ENCODE assay signal across 9 cellular contexts in genomic region chr2:96538487-96539214, GRCh38. TPM values are rescaled to one million over a fixed set of nuclear protein-coding genes. Genes with fewer than 3 reads are reported as not detected.
DNase-seq lines count a peak whose midpoint lies in the region; ATAC-seq, FAIRE-seq and TF ChIP-seq lines count a peak whose summit lies in the region.
"Had no signal": no experiment of that assay in that cellular context is flagged by ENCODE, and none has a peak within 500 bp of the region (broad histone marks: within the 10 kb centered on the region; RNA-seq: fewer than 3 reads in every experiment).

No MANE protein-coding gene starts in this region.

- DNase-seq in activated CD8-positive, alpha-beta memory T cell treated with anti-CD3 and anti-CD28 coated beads, Interleukin-2, amount 50 U/mL, for 1 hour (ENCODE audit: extremely low read depth) = peak; percentile 88
- DNase-seq in endothelial cell of umbilical vein (ENCODE audit: low read depth, low spot score) (peak; percentile 88), naive B cell (peak; percentile 87), HEK293T (ENCODE audit: extremely low spot score) (no peak), HT-29 (ENCODE audit: low spot score) (no peak)
- peak; percentile 74 to 90 for DNase-seq in stimulated activated CD8-positive, alpha-beta memory T cell treated with anti-CD3 and anti-CD28 coated beads, Interleukin-7, amount 100 ng/mL, for 48 hours (ENCODE audit: extremely low read depth in 1 of 2, low read depth in 1 of 2)

- peak overlapping the region; percentile 98 to 99 (median 99) for H3K27ac Mint-ChIP-seq in naive B cell

- TF ChIP-seq CTCF in endothelial cell of umbilical vein (IDR thresholded peaks at IDR 0.05; ENCODE audit: extremely low read depth in 1 of 2, insufficient read depth in 1 of 2, low read depth in 1 of 2, low read length in 2 of 2) = no peak

- peak overlapping the region; percentile 63 for H3K4me3 ChIP-seq in HUES48 (ENCODE audit: low read depth, low read length)
- H3K4me3 ChIP-seq in endothelial cell of umbilical vein (replicated peaks in 1 of 3; ENCODE audit: insufficient read depth in 1 of 3, low read depth in 1 of 3, low read length in 3 of 3) = peak overlapping the region in 2 of 3 experiments; percentile 56 to 77

- H3K36me3 Mint-ChIP-seq in naive B cell = no peaks in the 10 kb centered on the region

- H3K4me2 ChIP-seq in endothelial cell of umbilical vein (ENCODE audit: insufficient read depth, low read length) = peak overlapping the region; percentile 90

- POLR2A ChIA-PET in endothelial cell of umbilical vein (lab: Charles Lee) (interaction anchor here (0.7 to 2.5 kb wide), 2 partner anchors 11 to 16 kb away, joined by 8 to 10 read pairs; no protein-coding TSS in a partner anchor), HEK293T (lab: Yijun Ruan, JAX) (interaction anchor here (1.0 to 1.2 kb wide), 3 partner anchors 9 to 35 kb away, joined by 3 to 4 read pairs (median 3); no protein-coding TSS in a partner anchor)

- H3K27me3 ChIP-seq in HUES48 (ENCODE audit: control insufficient read depth, insufficient read depth, low read length) (peaks cover 38% of the 10 kb centered on the region), endothelial cell of umbilical vein (ENCODE audit: control insufficient read depth in 2 of 2, insufficient read depth in 2 of 2, low read length in 2 of 2) (no peaks in the 10 kb centered on the region)

- TF ChIP-seq POLR2A in endothelial cell of umbilical vein (IDR thresholded peaks at IDR 0.05; ENCODE audit: low read depth, low read length) = no peak

- peak; percentile 94 for FAIRE-seq in endothelial cell of umbilical vein (lab: Jason Lieb, UNC)

- H3K4me1 ChIP-seq in HUES48 (ENCODE audit: control insufficient read depth, insufficient read depth, low read length) (peaks cover 24% of the 10 kb centered on the region), endothelial cell of umbilical vein (ENCODE audit: control insufficient read depth, extremely low read depth, insufficient read depth, low read length) (peaks cover 22% of the 10 kb centered on the region)

- H3K36me3 ChIP-seq in HUES48 (ENCODE audit: control insufficient read depth, insufficient read depth, low read length) (no peaks in the 10 kb centered on the region), endothelial cell of umbilical vein (ENCODE audit: control insufficient read depth in 2 of 2, extremely low read depth in 1 of 2, insufficient read depth in 2 of 2, low read length in 2 of 2) (peaks cover 0 to 7% of the 10 kb centered on the region in 2 experiments)

- peaks cover 37% of the 10 kb centered on the region for H3K79me2 ChIP-seq in endothelial cell of umbilical vein (ENCODE audit: control insufficient read depth, insufficient read depth, low read length)

- dilution Hi-C loops in endothelial cell of umbilical vein (cut with MboI; ENCODE audit: extremely low pct_ligation_motif_present, low sequenced_read_pairs) = no loop called here

- H3K27ac ChIP-seq in HUES48 (ENCODE audit: low read depth, low read length) (peak overlapping the region; percentile 63), endothelial cell of umbilical vein (ENCODE audit: insufficient read depth, low read depth, low read length) (peak overlapping the region; percentile 67)
- H3K27ac ChIP-seq: VCaP had no signal

- peaks cover 2% of the 10 kb centered on the region for H4K20me1 ChIP-seq in endothelial cell of umbilical vein (replicated peaks; ENCODE audit: control insufficient read depth, extremely low read depth, insufficient read depth, low read length)

- H3K9me3 ChIP-seq in HUES48 (ENCODE audit: control insufficient read depth, insufficient read depth, low read length) (no peaks in the 10 kb centered on the region), endothelial cell of umbilical vein (replicated peaks; ENCODE audit: control insufficient read depth, insufficient read depth, low read length) (no peaks in the 10 kb centered on the region)

- intact Hi-C loops in endothelial cell of umbilical vein (cut with micrococcal nuclease) = loop anchor here (1.0 to 5.0 kb wide), 2 partner anchors 16 to 224 kb away; partner anchors contain the start of gene CNNM4

- H3K4me3 Mint-ChIP-seq in naive B cell = peak overlapping the region; percentile 87 to 98 (median 94)

- CTCF ChIA-PET in endothelial cell of umbilical vein (lab: Charles Lee) = interaction anchor here (1.0 to 8.7 kb wide), 6 partner anchors 11 to 225 kb away, joined by 3 to 130 read pairs (median 6); no protein-coding TSS in a partner anchor
- CTCF ChIA-PET in HEK293T (lab: Yijun Ruan, JAX) = interaction anchor here (2.8 kb wide), 1 partner anchor 16 kb away, joined by 13 read pairs; no protein-coding TSS in a partner anchor

- no peaks in the 10 kb centered on the region for H3K9me1 ChIP-seq in endothelial cell of umbilical vein (replicated peaks; ENCODE audit: control insufficient read depth, extremely low read depth, insufficient read depth, low read length)

- no peaks in the 10 kb centered on the region for H3K27me3 Mint-ChIP-seq in naive B cell

- H3K9me3 Mint-ChIP-seq in naive B cell = no peaks in the 10 kb centered on the region

- no TSS peak for BruUV-seq in endothelial cell of umbilical vein (replicated peaks; lab: Mats Ljungman, UMichigan)

- peaks cover 40 to 61% (median 46%) of the 10 kb centered on the region in 3 donors for H3K4me1 Mint-ChIP-seq in naive B cell

- no peak overlapping the region for H3K9ac ChIP-seq in HUES48 (ENCODE audit: low read depth, low read length)
- H3K9ac ChIP-seq in endothelial cell of umbilical vein (replicated peaks; ENCODE audit: extremely low read depth, insufficient read depth, low read length) = peak overlapping the region; percentile 97

- peak; percentile 40 to 42 for ATAC-seq in naive B cell (ENCODE audit: low read depth in 2 of 2)
- ATAC-seq in GM19463 (IDR thresholded peaks at IDR 0.05; ENCODE audit: unreplicated experiment) = no peak

- H2AFZ ChIP-seq in endothelial cell of umbilical vein (ENCODE audit: low read depth, low read length) = no peak overlapping the region

TF ChIP-seq in endothelial cell of umbilical vein, 7 proteins besides CTCF, POLR2A, EP300 and RAD21:
- TF ChIP-seq FOS (IDR thresholded peaks at IDR 0.05; ENCODE audit: borderline replicate concordance, insufficient read depth, low read length) (no peak), EZH2 (IDR thresholded peaks at IDR 0.05; ENCODE audit: borderline replicate concordance, low read depth, low read length, severe bottlenecking) (no peak), POLR2AphosphoS5 (IDR thresholded peaks at IDR 0.05; ENCODE audit: insufficient read depth, low read depth, low read length) (peak; percentile 69)

TF ChIP-seq in HEK293T, 16 proteins besides CTCF, POLR2A, EP300 and RAD21:
- no peak for TF ChIP-seq TARDBP (IDR thresholded peaks at IDR 0.05)

RNA-seq across cellular contexts. Expression of gene ARID5A, which starts 2.1 kb away (rescaled TPM):
- total RNA-seq in endothelial cell of umbilical vein = 24.7 and 29.0 TPM in 2 replicates
- polyA plus RNA-seq in endothelial cell of umbilical vein (18.0 and 24.0 TPM in 2 replicates), naive B cell (ENCODE audit: low read depth in 6 of 6) (10 to 100 TPM; 20.8 to 45.9 (median 28.5) TPM)
- polyA plus RNA-seq in endothelial cell of umbilical vein (2011; cell fraction: cytosol; rRNA removed) = 11.9 and 19.8 TPM in 2 replicates
- polyA plus RNA-seq in endothelial cell of umbilical vein (2011; cell fraction: nucleus; rRNA removed) = 31.6 and 44.1 TPM in 2 replicates
- polyA plus RNA-seq in endothelial cell of umbilical vein (2012) = 14.6 and 18.7 TPM in 2 replicates
- polyA minus RNA-seq in endothelial cell of umbilical vein = 9.5 and 11.3 TPM in 2 replicates
- polyA minus RNA-seq in endothelial cell of umbilical vein (2011; cell fraction: cytosol; rRNA and poly(A)+ RNA removed) = 1.6 TPM
- polyA minus RNA-seq in endothelial cell of umbilical vein (2011; cell fraction: nucleus; rRNA and poly(A)+ RNA removed) = 11.0 and 22.2 TPM in 2 replicates
- 2.5 and 3.2 TPM in 2 replicates for total RNA-seq in HT-29 (2014; rRNA removed; shearing (Covaris generic))

RNA-seq across cellular contexts. Expression of gene NEURL3, which starts 33.5 kb away (rescaled TPM):
- total RNA-seq in endothelial cell of umbilical vein = not detected in 2 replicates
- polyA plus RNA-seq in endothelial cell of umbilical vein = 0.08 TPM in 1 of 2 replicates, not detected in the other
- polyA plus RNA-seq in endothelial cell of umbilical vein (2011; cell fraction: cytosol; rRNA removed) = 0.04 and 0.06 TPM in 2 replicates
- not detected in 2 replicates for polyA plus RNA-seq in endothelial cell of umbilical vein (2011; cell fraction: nucleus; rRNA removed)
- not detected in 2 replicates for polyA plus RNA-seq in endothelial cell of umbilical vein (2012)
- polyA minus RNA-seq in endothelial cell of umbilical vein = not detected in 2 replicates
- not detected for polyA minus RNA-seq in endothelial cell of umbilical vein (2011; cell fraction: cytosol; rRNA and poly(A)+ RNA removed)
- polyA minus RNA-seq in endothelial cell of umbilical vein (2011; cell fraction: nucleus; rRNA and poly(A)+ RNA removed) = not detected in 2 replicates
- polyA plus RNA-seq in naive B cell (ENCODE audit: low read depth in 6 of 6) = under 1 TPM in 1 of 6 donors, not detected in 5; 0.28 TPM
- 3.8 and 4.3 TPM in 2 replicates for total RNA-seq in HT-29 (2014; rRNA removed; shearing (Covaris generic))

Comparison
In these comparisons a context has a peak if more than half of its experiments do, and no peak if none do; other contexts are left out.
1. DNase-seq: peak in activated CD8-positive, alpha-beta memory T cell treated with anti-CD3 and anti-CD28 coated beads, Interleukin-2, amount 50 U/mL, for 1 hour (single experiment), endothelial cell of umbilical vein (single experiment), naive B cell (single experiment) and stimulated activated CD8-positive, alpha-beta memory T cell treated with anti-CD3 and anti-CD28 coated beads, Interleukin-7, amount 100 ng/mL, for 48 hours (2 of 2); none in HEK293T (single experiment) and HT-29 (single experiment).